ENCODE assay signal across 8 cellular contexts in genomic region chr16:3400446-3400778, GRCh38. TPM values are rescaled to one million over a fixed set of nuclear protein-coding genes. Genes with fewer than 3 reads are reported as not detected.
DNase-seq lines count a peak whose midpoint lies in the region; ATAC-seq and TF ChIP-seq lines count a peak whose summit lies in the region.

No MANE protein-coding gene starts in this region.

- peak overlapping the region; percentile 79 for H3K27ac Mint-ChIP-seq in endothelial cell (ENCODE audit: unreplicated experiment)

- H3K27ac ChIP-seq in ovary = peak overlapping the region in 1 of 2 donors; percentile 62

- peaks cover 20% of the 10 kb centered on the region for H3K4me1 Mint-ChIP-seq in endothelial cell (ENCODE audit: unreplicated experiment)

- no peak for TF ChIP-seq CTCF in GM06990 (IDR thresholded peaks at IDR 0.05; ENCODE audit: insufficient read depth, low read length, poor library complexity, severe bottlenecking)
- TF ChIP-seq CTCF in LNCaP clone FGC (IDR thresholded peaks at IDR 0.05; ENCODE audit: control insufficient read depth, extremely low read depth, insufficient read depth) = no peak
- TF ChIP-seq CTCF in endothelial cell (IDR thresholded peaks at IDR 0.05; ENCODE audit: unreplicated experiment) = no peak
- TF ChIP-seq CTCF in ovary (IDR thresholded peaks at IDR 0.05) = no peak

- no peak for TF ChIP-seq EP300 in ovary (IDR thresholded peaks at IDR 0.05)

- peaks cover 9% of the 10 kb centered on the region for H3K27me3 Mint-ChIP-seq in endothelial cell (ENCODE audit: unreplicated experiment)

- peaks cover 7% of the 10 kb centered on the region for H3K4me1 ChIP-seq in ovary (ENCODE audit: insufficient read depth)

- WGBS in ovary, 3 donors = 0 to 1% (median 1%) methylated on average over 15 to 18 of the region's 18 CpGs

- peaks cover 18% of the 10 kb centered on the region for H3K36me3 ChIP-seq in GM06990 (ENCODE audit: control insufficient read depth, insufficient read depth, low read length)
- peaks cover 3% of the 10 kb centered on the region for H3K36me3 ChIP-seq in ovary

- H3K27me3 ChIP-seq in GM06990 (replicated peaks; ENCODE audit: control insufficient read depth, insufficient read depth, low read length) = no peaks in the 10 kb centered on the region; the same call in 1 of the 2 replicates
- no peaks in the 10 kb centered on the region for H3K27me3 ChIP-seq in ovary

- H3K9me3 ChIP-seq in ovary = peaks cover 3 to 32% of the 10 kb centered on the region in 2 donors

- intact Hi-C loops in ovary (cut with DNase I) = loop anchor here in 1 of 4 donors (10.0 kb wide), 2 partner anchors 116 to 194 kb away; partner anchors contain the start of gene ZNF263

- DNase-seq in GM06990 (ENCODE audit: extremely low read depth, insufficient read length) (no peak), LNCaP clone FGC (ENCODE audit: low read depth) (no peak), endothelial cell (ENCODE audit: low spot score) (no peak), ovary (no peak), foreskin melanocyte (no peak), cortex of kidney (lab: John Stamatoyannopoulos, UW) (no peak)

- peaks cover 6% of the 10 kb centered on the region for H3K9me3 Mint-ChIP-seq in endothelial cell (ENCODE audit: unreplicated experiment)

- H3K4me3 Mint-ChIP-seq in endothelial cell (ENCODE audit: unreplicated experiment) = peak overlapping the region; percentile 96

- TF ChIP-seq POLR2A in ovary (IDR thresholded peaks at IDR 0.05) = no peak

- H3K36me3 Mint-ChIP-seq in endothelial cell (ENCODE audit: low read depth, unreplicated experiment) = peaks cover 67% of the 10 kb centered on the region

- peak overlapping the region; percentile 72 for H3K4me3 ChIP-seq in GM06990 (replicated peaks; ENCODE audit: low read depth, low read length)
- peak overlapping the region; percentile 77 for H3K4me3 ChIP-seq in LNCaP clone FGC (ENCODE audit: low read depth, low read length)
- peak overlapping the region; percentile 65 for H3K4me3 ChIP-seq in ovary

- ATAC-seq in GM18511 (IDR thresholded peaks at IDR 0.05; ENCODE audit: unreplicated experiment) = no peak
- ATAC-seq in HG03565 (IDR thresholded peaks at IDR 0.05; ENCODE audit: unreplicated experiment) = no peak

RNA-seq across cellular contexts. Expression of gene ZSCAN32, which starts 0.4 kb away (rescaled TPM):
- total RNA-seq in endothelial cell (ENCODE audit: unreplicated experiment) = 16.6 TPM
- 10 to 100 TPM in 1 of 7 donors, 1 to 10 TPM in 6; 8.0 to 11.9 (median 8.9) TPM for total RNA-seq in ovary
- 10 to 100 TPM in 1 of 2 donors, 1 to 10 TPM in 1; 8.8 to 15.4 TPM for polyA plus RNA-seq in ovary

RNA-seq across cellular contexts. Expression of gene ZNF174, which starts 0.6 kb away (rescaled TPM):
- 10.3 TPM for total RNA-seq in endothelial cell (ENCODE audit: unreplicated experiment)
- total RNA-seq in ovary = 10 to 100 TPM; 10.5 to 17.4 (median 15.1) TPM
- polyA plus RNA-seq in ovary = 10 to 100 TPM; 10.9 to 22.2 TPM

RNA-seq across cellular contexts. Expression of gene ZNF597, which starts 42.9 kb away (rescaled TPM):
- 5.7 TPM for total RNA-seq in endothelial cell (ENCODE audit: unreplicated experiment)
- 1 to 10 TPM; 1.8 to 3.8 (median 3.0) TPM for total RNA-seq in ovary
- 1 to 10 TPM; 1.6 to 3.8 TPM for polyA plus RNA-seq in ovary

RNA-seq across cellular contexts. Expression of gene NAA60, which starts 43.1 kb away (rescaled TPM):
- total RNA-seq in endothelial cell (ENCODE audit: unreplicated experiment) (75.5 TPM), ovary (10 to 100 TPM; 16.6 to 46.4 (median 40.8) TPM)
- polyA plus RNA-seq in ovary = 100 to 1,000 TPM in 1 of 2 donors, 10 to 100 TPM in 1; 33.1 to 106 TPM

RNA-seq across cellular contexts. Expression of gene OR2C1, which starts 44.7 kb away (rescaled TPM):
- total RNA-seq in endothelial cell (ENCODE audit: unreplicated experiment) (not detected), ovary (under 1 TPM in 6 of 7 donors, not detected in 1; 0.20 to 0.50 (median 0.33) TPM)
- under 1 TPM; 0.06 to 0.30 TPM for polyA plus RNA-seq in ovary
